Comparison of ENCODE assay signal across 1 cellular context in the genomic region with DNA sequence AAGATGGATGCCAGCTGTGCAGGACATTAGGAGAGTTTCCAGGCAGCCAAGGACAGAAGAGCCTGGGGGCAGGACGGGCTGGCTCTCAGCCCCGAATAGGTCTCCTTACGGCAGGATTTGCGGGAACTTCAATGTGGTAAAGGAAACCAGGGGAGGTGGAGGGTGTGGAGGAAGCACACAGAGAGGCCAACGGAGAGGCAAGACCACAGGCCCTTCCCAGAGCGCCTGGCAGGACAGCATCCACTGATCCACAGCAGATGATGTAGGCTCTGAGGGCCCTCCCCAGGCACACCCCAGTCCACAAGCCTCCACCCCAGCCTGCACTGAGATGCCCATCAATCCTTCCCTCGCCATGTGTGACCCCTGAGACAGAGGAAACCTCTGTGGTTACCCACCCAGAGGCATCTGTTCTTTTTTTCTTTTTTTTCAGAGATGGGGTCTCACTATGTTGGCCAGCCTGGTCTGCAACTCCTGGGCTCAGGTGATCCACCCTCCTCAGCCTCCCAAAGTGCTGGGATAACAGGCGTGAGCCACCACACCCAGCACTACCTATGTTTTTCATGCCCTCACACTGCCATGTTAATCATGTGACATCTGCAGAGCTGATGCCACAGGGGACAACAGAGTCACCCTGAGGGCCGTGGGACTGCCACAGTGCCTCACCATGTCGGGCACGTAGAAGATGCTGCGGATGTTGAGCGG.
TF ChIP-seq lines count a peak whose summit lies in the region.

No MANE protein-coding gene starts in this region.

TF ChIP-seq in H1, 55 proteins besides CTCF, POLR2A, EP300 and RAD21:
- TF ChIP-seq EGR1 (IDR thresholded peaks at IDR 0.05; ENCODE audit: borderline replicate concordance, low read depth, low read length) (no peak), RBBP5 (IDR thresholded peaks at IDR 0.05; ENCODE audit: borderline replicate concordance, low read depth, low read length) (no peak), KDM1A (IDR thresholded peaks at IDR 0.05; ENCODE audit: borderline replicate concordance, low read length) (no peak), TBP (IDR thresholded peaks at IDR 0.05; ENCODE audit: low read depth, low read length) (no peak), CBX5 (IDR thresholded peaks at IDR 0.05; ENCODE audit: low read depth, low read length) (no peak), CHD1 (IDR thresholded peaks at IDR 0.05; ENCODE audit: low read depth, low read length) (no peak), SIX5 (IDR thresholded peaks at IDR 0.05; ENCODE audit: low read depth, low read length) (no peak), BACH1 (IDR thresholded peaks at IDR 0.05; ENCODE audit: low read length) (no peak), JUN (IDR thresholded peaks at IDR 0.05; ENCODE audit: low read depth, low read length) (no peak), POU5F1 (IDR thresholded peaks at IDR 0.05; ENCODE audit: low read depth, low read length) (no peak), CREB1 (IDR thresholded peaks at IDR 0.05) (no peak), SRF (IDR thresholded peaks at IDR 0.05; ENCODE audit: low read depth, low read length) (no peak), GTF2F1 (IDR thresholded peaks at IDR 0.05; ENCODE audit: borderline replicate concordance, low read depth, low read length) (no peak), NANOG (IDR thresholded peaks at IDR 0.05; ENCODE audit: insufficient read depth, low read depth, low read length, poor library complexity, severe bottlenecking) (no peak), FOSL1 (IDR thresholded peaks at IDR 0.05; ENCODE audit: insufficient read depth, low read depth, low read length) (no peak), GABPA (IDR thresholded peaks at IDR 0.05; ENCODE audit: borderline replicate concordance, insufficient read depth, low read length) (no peak)
- TF ChIP-seq, protein P1, sequence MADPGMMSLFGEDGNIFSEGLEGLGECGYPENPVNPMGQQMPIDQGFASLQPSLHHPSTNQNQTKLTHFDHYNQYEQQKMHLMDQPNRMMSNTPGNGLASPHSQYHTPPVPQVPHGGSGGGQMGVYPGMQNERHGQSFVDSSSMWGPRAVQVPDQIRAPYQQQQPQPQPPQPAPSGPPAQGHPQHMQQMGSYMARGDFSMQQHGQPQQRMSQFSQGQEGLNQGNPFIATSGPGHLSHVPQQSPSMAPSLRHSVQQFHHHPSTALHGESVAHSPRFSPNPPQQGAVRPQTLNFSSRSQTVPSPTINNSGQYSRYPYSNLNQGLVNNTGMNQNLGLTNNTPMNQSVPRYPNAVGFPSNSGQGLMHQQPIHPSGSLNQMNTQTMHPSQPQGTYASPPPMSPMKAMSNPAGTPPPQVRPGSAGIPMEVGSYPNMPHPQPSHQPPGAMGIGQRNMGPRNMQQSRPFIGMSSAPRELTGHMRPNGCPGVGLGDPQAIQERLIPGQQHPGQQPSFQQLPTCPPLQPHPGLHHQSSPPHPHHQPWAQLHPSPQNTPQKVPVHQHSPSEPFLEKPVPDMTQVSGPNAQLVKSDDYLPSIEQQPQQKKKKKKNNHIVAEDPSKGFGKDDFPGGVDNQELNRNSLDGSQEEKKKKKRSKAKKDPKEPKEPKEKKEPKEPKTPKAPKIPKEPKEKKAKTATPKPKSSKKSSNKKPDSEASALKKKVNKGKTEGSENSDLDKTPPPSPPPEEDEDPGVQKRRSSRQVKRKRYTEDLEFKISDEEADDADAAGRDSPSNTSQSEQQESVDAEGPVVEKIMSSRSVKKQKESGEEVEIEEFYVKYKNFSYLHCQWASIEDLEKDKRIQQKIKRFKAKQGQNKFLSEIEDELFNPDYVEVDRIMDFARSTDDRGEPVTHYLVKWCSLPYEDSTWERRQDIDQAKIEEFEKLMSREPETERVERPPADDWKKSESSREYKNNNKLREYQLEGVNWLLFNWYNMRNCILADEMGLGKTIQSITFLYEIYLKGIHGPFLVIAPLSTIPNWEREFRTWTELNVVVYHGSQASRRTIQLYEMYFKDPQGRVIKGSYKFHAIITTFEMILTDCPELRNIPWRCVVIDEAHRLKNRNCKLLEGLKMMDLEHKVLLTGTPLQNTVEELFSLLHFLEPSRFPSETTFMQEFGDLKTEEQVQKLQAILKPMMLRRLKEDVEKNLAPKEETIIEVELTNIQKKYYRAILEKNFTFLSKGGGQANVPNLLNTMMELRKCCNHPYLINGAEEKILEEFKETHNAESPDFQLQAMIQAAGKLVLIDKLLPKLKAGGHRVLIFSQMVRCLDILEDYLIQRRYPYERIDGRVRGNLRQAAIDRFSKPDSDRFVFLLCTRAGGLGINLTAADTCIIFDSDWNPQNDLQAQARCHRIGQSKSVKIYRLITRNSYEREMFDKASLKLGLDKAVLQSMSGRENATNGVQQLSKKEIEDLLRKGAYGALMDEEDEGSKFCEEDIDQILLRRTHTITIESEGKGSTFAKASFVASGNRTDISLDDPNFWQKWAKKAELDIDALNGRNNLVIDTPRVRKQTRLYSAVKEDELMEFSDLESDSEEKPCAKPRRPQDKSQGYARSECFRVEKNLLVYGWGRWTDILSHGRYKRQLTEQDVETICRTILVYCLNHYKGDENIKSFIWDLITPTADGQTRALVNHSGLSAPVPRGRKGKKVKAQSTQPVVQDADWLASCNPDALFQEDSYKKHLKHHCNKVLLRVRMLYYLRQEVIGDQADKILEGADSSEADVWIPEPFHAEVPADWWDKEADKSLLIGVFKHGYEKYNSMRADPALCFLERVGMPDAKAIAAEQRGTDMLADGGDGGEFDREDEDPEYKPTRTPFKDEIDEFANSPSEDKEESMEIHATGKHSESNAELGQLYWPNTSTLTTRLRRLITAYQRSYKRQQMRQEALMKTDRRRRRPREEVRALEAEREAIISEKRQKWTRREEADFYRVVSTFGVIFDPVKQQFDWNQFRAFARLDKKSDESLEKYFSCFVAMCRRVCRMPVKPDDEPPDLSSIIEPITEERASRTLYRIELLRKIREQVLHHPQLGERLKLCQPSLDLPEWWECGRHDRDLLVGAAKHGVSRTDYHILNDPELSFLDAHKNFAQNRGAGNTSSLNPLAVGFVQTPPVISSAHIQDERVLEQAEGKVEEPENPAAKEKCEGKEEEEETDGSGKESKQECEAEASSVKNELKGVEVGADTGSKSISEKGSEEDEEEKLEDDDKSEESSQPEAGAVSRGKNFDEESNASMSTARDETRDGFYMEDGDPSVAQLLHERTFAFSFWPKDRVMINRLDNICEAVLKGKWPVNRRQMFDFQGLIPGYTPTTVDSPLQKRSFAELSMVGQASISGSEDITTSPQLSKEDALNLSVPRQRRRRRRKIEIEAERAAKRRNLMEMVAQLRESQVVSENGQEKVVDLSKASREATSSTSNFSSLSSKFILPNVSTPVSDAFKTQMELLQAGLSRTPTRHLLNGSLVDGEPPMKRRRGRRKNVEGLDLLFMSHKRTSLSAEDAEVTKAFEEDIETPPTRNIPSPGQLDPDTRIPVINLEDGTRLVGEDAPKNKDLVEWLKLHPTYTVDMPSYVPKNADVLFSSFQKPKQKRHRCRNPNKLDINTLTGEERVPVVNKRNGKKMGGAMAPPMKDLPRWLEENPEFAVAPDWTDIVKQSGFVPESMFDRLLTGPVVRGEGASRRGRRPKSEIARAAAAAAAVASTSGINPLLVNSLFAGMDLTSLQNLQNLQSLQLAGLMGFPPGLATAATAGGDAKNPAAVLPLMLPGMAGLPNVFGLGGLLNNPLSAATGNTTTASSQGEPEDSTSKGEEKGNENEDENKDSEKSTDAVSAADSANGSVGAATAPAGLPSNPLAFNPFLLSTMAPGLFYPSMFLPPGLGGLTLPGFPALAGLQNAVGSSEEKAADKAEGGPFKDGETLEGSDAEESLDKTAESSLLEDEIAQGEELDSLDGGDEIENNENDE (IDR thresholded peaks at IDR 0.05; ENCODE audit: insufficient replicate concordance, low read length): no peak
- TF ChIP-seq, protein P2, sequence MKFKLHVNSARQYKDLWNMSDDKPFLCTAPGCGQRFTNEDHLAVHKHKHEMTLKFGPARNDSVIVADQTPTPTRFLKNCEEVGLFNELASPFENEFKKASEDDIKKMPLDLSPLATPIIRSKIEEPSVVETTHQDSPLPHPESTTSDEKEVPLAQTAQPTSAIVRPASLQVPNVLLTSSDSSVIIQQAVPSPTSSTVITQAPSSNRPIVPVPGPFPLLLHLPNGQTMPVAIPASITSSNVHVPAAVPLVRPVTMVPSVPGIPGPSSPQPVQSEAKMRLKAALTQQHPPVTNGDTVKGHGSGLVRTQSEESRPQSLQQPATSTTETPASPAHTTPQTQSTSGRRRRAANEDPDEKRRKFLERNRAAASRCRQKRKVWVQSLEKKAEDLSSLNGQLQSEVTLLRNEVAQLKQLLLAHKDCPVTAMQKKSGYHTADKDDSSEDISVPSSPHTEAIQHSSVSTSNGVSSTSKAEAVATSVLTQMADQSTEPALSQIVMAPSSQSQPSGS (IDR thresholded peaks at IDR 0.05; ENCODE audit: low read length): no peak
- TF ChIP-seq, protein P3, sequence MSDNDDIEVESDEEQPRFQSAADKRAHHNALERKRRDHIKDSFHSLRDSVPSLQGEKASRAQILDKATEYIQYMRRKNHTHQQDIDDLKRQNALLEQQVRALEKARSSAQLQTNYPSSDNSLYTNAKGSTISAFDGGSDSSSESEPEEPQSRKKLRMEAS (IDR thresholded peaks at IDR 0.05): no peak
